Comparison of ENCODE assay signal across 1 cellular context in genomic region chr3:57597240-57597972, GRCh38.
TF ChIP-seq lines count a peak whose summit lies in the region.

ARF4 (minus strand) TSS chr3:57597344; CDS start chr3:57597140, 204 bp downstream.

TF ChIP-seq in liver, 16 proteins besides CTCF, POLR2A, EP300 and RAD21 (continued from another document):
- TF ChIP-seq ATF3 (IDR thresholded peaks at IDR 0.05) (peak; percentile 16), ZBTB33 (IDR thresholded peaks at IDR 0.05) (peak; percentile 93), TAF1 (conservative IDR thresholded peaks at IDR 0.05) (peak; percentile 86), SP1 (IDR thresholded peaks at IDR 0.05) (peak; percentile 86), RXRA (IDR thresholded peaks at IDR 0.05) (peak; percentile 80 to 83), GABPA (IDR thresholded peaks at IDR 0.05 in 1 of 2, conservative IDR thresholded peaks at IDR 0.05 in 1 of 2) (peak; percentile 90 to 98)
